In the genomic region with DNA sequence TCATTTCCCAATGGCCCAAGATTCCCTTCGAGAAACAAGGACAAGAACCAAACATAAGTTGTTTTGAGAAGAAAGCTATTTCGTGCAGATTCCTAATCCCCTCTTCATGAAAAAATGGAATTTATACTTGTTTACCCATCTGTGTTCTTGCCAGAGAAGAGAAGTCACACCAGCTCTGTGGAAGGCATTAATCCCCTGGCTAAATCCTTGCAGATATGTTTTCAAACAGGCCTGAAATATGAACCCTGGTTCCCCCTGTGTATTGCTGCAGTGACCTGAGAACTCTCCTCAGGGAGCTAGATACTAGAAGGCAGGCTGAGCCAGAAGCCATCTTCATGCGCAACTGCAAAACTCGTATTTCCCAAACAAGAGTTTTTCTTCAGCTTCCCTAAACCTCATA, we compare ENCODE assay signal across 1 cellular context.
TF ChIP-seq lines count a peak whose summit lies in the region.

No MANE protein-coding gene starts in this region.

TF ChIP-seq in GM23338, 12 proteins besides CTCF, POLR2A, EP300 and RAD21 (continued from another document):
- no peak for TF ChIP-seq ZNF462 (CRISPR knock-in tag; IDR thresholded peaks at IDR 0.05)
